ENCODE assay signal across 18 cellular contexts in the genomic region with DNA sequence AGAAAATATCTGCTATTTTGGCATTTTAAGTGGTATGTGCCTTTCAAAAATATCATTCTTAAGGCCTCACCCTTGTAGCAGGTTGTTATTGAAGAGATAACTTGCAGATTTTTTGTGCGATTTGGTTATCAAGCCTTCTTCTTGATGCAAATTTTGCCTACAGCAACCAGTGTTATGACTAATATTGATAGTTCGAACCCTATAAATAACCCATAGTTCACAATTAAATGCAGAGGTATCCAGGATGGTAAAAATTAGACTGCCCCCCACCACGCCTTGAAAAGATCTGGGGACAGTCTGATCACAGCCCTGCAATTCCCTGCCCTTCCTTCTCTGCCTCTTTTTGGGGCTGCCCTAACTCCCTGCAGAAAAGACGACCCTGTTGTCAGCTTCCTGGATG.
"Had no signal": no experiment of that assay in that cellular context is flagged by ENCODE, and none has a peak within 500 bp of the region (broad histone marks: within the 10 kb centered on the region; RNA-seq: fewer than 3 reads in every experiment).

No MANE protein-coding gene starts in this region.

- H3K9me3 ChIP-seq: adrenal gland, gastrocnemius medialis, heart right ventricle, tibial artery had no signal

- DNase-seq: activated CD4-positive, alpha-beta memory T cell treated with anti-CD3 and anti-CD28 coated beads for 36 hours; activated effector memory CD4-positive, alpha-beta T cell treated with Interleukin-2 at 50 U/mL for 16 hours; activated naive CD4-positive, alpha-beta T cell treated with anti-CD3 and anti-CD28 coated beads, Interleukin-2, amount 50 U/mL, for 16 hours; activated T-cell treated with anti-CD3 and anti-CD28 coated beads, Interleukin-2, amount 50 U/mL, for 4 hours; adrenal gland; dorsolateral prefrontal cortex; endodermal cell; erythroblast; gastrocnemius medialis; heart right ventricle; nephron progenitor cell; occipital lobe; stimulated activated CD4-positive, alpha-beta T cell treated with anti-CD3 and anti-CD28 coated beads, Interleukin-2, amount 100 ng/mL, for 48 hours; stimulated activated naive B cell treated with anti-CD40 and anti-IgM and Interleukin-4, amounts not matched to agents 10 μg/mL and 1 μg/mL and 100 μg/mL, for 72 hours; tibial artery had no signal

- H3K4me3 ChIP-seq: adrenal gland, dorsolateral prefrontal cortex, gastrocnemius medialis, heart right ventricle, lung, tibial artery had no signal

- H3K27ac ChIP-seq: adrenal gland, gastrocnemius medialis, heart right ventricle, tibial artery, VCaP had no signal

- H3K27me3 ChIP-seq: adrenal gland, dorsolateral prefrontal cortex, gastrocnemius medialis, heart right ventricle, tibial artery had no signal

- ATAC-seq: activated T-cell treated with anti-CD3 and anti-CD28 coated beads, Interleukin-2, amount 50 U/mL, for 4 hours; gastrocnemius medialis; heart right ventricle; stimulated activated naive B cell treated with anti-CD40 and anti-IgM and Interleukin-4, amounts not matched to agents 10 μg/mL and 1 μg/mL and 100 μg/mL, for 72 hours had no signal

- H3K36me3 ChIP-seq: adrenal gland, gastrocnemius medialis, heart right ventricle, tibial artery had no signal

- FAIRE-seq: urothelium cell line had no signal

- H3K4me1 ChIP-seq: adrenal gland, gastrocnemius medialis had no signal
